In genomic region chr12:16361142-16361783, GRCh38 we compare ENCODE assay signal across 28 cellular contexts. TPM values are rescaled to one million over a fixed set of nuclear protein-coding genes. Genes with fewer than 3 reads are reported as not detected.
A peak's percentile ranks its signal among the peaks of the same experiment; 100 is the strongest.
DNase-seq lines count a peak whose midpoint lies in the region; ATAC-seq and TF ChIP-seq lines count a peak whose summit lies in the region.
"Had no signal": no experiment of that assay in that cellular context is flagged by ENCODE, and none has a peak within 500 bp of the region (broad histone marks: within the 10 kb centered on the region; RNA-seq: fewer than 3 reads in every experiment).

No MANE protein-coding gene starts in this region.

- peak; percentile 31 for ATAC-seq in Right ventricle myocardium inferior
- ATAC-seq in left lobe of liver = peak; percentile 11
- ATAC-seq in GM21390 (IDR thresholded peaks at IDR 0.05; ENCODE audit: unreplicated experiment) = no peak
- no peak for ATAC-seq in stimulated activated naive B cell treated with anti-CD40 and anti-IgM and Interleukin-4, amounts not matched to agents 10 μg/mL and 1 μg/mL and 100 μg/mL, for 72 hours (replicated peaks)
- no peak for ATAC-seq in HG03280 (IDR thresholded peaks at IDR 0.05; ENCODE audit: unreplicated experiment)
- ATAC-seq: activated T-helper 17 cell treated with anti-CD3 and anti-CD28 coated beads, Interleukin-2, amount 50 U/mL, for 72 hours had no signal

- peaks cover 0 to 1% of the 10 kb centered on the region in 2 donors for H3K9me3 Mint-ChIP-seq in stimulated activated naive B cell treated with anti-CD40 and anti-IgM and Interleukin-4, amounts not matched to agents 10 μg/mL and 1 μg/mL and 100 μg/mL, for 72 hours
- H3K9me3 Mint-ChIP-seq: brain had no signal

- no peak overlapping the region for H3K27ac ChIP-seq in left ventricle myocardium inferior (replicated peaks)
- H3K27ac ChIP-seq: A549, BLaER1, RWPE1, spleen, tibial nerve, WERI-Rb-1 had no signal

- H3K27me3 ChIP-seq in left ventricle myocardium inferior (ENCODE audit: low read depth) (no peaks in the 10 kb centered on the region), BE2C (no peaks in the 10 kb centered on the region)
- H3K27me3 ChIP-seq: BLaER1, spleen, tibial nerve had no signal

- TF ChIP-seq CTCF in left ventricle myocardium inferior (IDR thresholded peaks at IDR 0.05; ENCODE audit: borderline replicate concordance) (no peak), BE2C (IDR thresholded peaks at IDR 0.05; ENCODE audit: low read depth, low read length) (no peak)

- DNase-seq in Right ventricle myocardium inferior (ENCODE audit: missing footprints) (no peak), left ventricle myocardium inferior (no peak), NCI-H510A treated with DMSO at 0.1 percent for 48 hours (lab: John Stamatoyannopoulos, UW) (peak; percentile 75), left lobe of liver (ENCODE audit: low spot score) (no peak), BE2C (no peak)
- no peak for DNase-seq in stimulated activated naive B cell treated with anti-CD40 and anti-IgM and Interleukin-4, amounts not matched to agents 10 μg/mL and 1 μg/mL and 100 μg/mL, for 72 hours
- DNase-seq: activated CD4-positive, alpha-beta T cell treated with anti-CD3 and anti-CD28 coated beads, Interleukin-2, amount 50 U/mL, for 1 hour; activated CD8-positive, alpha-beta memory T cell treated with anti-CD3 and anti-CD28 coated beads, Interleukin-2, amount 50 U/mL, for 4 hours; islet precursor cell; MM.1S; naive B cell; NCI-H1694; NCI-H524 treated with DMSO at 0.1 percent for 48 hours; retina; SK-N-SH; spleen; stimulated activated CD4-positive, alpha-beta T cell treated with anti-CD3 and anti-CD28 coated beads, Interleukin-4, amount 100 ng/mL, for 24 hours; WERI-Rb-1 had no signal

- H3K27me3 Mint-ChIP-seq in stimulated activated naive B cell treated with anti-CD40 and anti-IgM and Interleukin-4, amounts not matched to agents 10 μg/mL and 1 μg/mL and 100 μg/mL, for 72 hours = no peaks in the 10 kb centered on the region
- H3K27me3 Mint-ChIP-seq: activated T-helper 17 cell treated with anti-CD3 and anti-CD28 coated beads, Interleukin-2, amount 50 U/mL, for 72 hours; naive B cell; stimulated activated naive CD8-positive, alpha-beta T cell treated with anti-CD3 and anti-CD28 coated beads, Interleukin-15, Interleukin-2, amounts not matched to agents 100 ng/mL and 50 ng/mL, for 24 hours had no signal

- H3K4me1 ChIP-seq in left ventricle myocardium inferior (no peaks in the 10 kb centered on the region), BE2C (no peaks in the 10 kb centered on the region)
- H3K4me1 ChIP-seq: BLaER1, HAP-1, tibial nerve had no signal

- no peaks in the 10 kb centered on the region for H3K4me1 Mint-ChIP-seq in stimulated activated naive B cell treated with anti-CD40 and anti-IgM and Interleukin-4, amounts not matched to agents 10 μg/mL and 1 μg/mL and 100 μg/mL, for 72 hours
- H3K4me1 Mint-ChIP-seq: activated T-helper 17 cell treated with anti-CD3 and anti-CD28 coated beads, Interleukin-2, amount 50 U/mL, for 72 hours; brain; naive B cell had no signal

- H3K36me3 ChIP-seq in left ventricle myocardium inferior = no peaks in the 10 kb centered on the region
- no peaks in the 10 kb centered on the region for H3K36me3 ChIP-seq in BE2C
- H3K36me3 ChIP-seq: BLaER1, spleen, tibial nerve, WERI-Rb-1 had no signal

- intact Hi-C loops in Right ventricle myocardium inferior (cut with DNase I) = loop anchor here (2.0 kb wide), 1 partner anchor 196 kb away; no protein-coding TSS in a partner anchor
- intact Hi-C loops in left ventricle myocardium inferior (cut with micrococcal nuclease) = no loop called here

- H3K9me3 ChIP-seq in left ventricle myocardium inferior (replicated peaks) = no peaks in the 10 kb centered on the region
- H3K9me3 ChIP-seq in BE2C = no peaks in the 10 kb centered on the region
- H3K9me3 ChIP-seq: A549, BLaER1, HAP-1, SK-N-SH, spleen, tibial nerve had no signal

- H3K4me3 Mint-ChIP-seq in stimulated activated naive B cell treated with anti-CD40 and anti-IgM and Interleukin-4, amounts not matched to agents 10 μg/mL and 1 μg/mL and 100 μg/mL, for 72 hours = no peak overlapping the region
- H3K4me3 Mint-ChIP-seq: activated T-helper 17 cell treated with anti-CD3 and anti-CD28 coated beads, Interleukin-2, amount 50 U/mL, for 72 hours; brain; naive B cell; stimulated activated naive CD8-positive, alpha-beta T cell treated with anti-CD3 and anti-CD28 coated beads, Interleukin-15, Interleukin-2, amounts not matched to agents 100 ng/mL and 50 ng/mL, for 24 hours had no signal

- H3K4me3 ChIP-seq in left ventricle myocardium inferior (no peak overlapping the region), BE2C (ENCODE audit: low read depth, low read length) (no peak overlapping the region)
- H3K4me3 ChIP-seq: A549, BLaER1, HAP-1, spleen, tibial nerve had no signal

- H3K36me3 Mint-ChIP-seq in stimulated activated naive B cell treated with anti-CD40 and anti-IgM and Interleukin-4, amounts not matched to agents 10 μg/mL and 1 μg/mL and 100 μg/mL, for 72 hours = no peaks in the 10 kb centered on the region
- H3K36me3 Mint-ChIP-seq: naive B cell had no signal

- no peak overlapping the region for H3K27ac Mint-ChIP-seq in stimulated activated naive B cell treated with anti-CD40 and anti-IgM and Interleukin-4, amounts not matched to agents 10 μg/mL and 1 μg/mL and 100 μg/mL, for 72 hours
- H3K27ac Mint-ChIP-seq: activated T-helper 17 cell treated with anti-CD3 and anti-CD28 coated beads, Interleukin-2, amount 50 U/mL, for 72 hours; brain; naive B cell; stimulated activated naive CD8-positive, alpha-beta T cell treated with anti-CD3 and anti-CD28 coated beads, Interleukin-15, Interleukin-2, amounts not matched to agents 100 ng/mL and 50 ng/mL, for 24 hours had no signal

RNA-seq across cellular contexts. Expression of gene MGST1, which starts 13.8 kb away (rescaled TPM):
- total RNA-seq in Right ventricle myocardium inferior = 60.1 TPM
- 15.2 TPM for total RNA-seq in left ventricle myocardium inferior
- 1,460 TPM for total RNA-seq in left lobe of liver
- not detected for polyA plus RNA-seq in BE2C (2012; ENCODE audit: insufficient read depth, insufficient read length, low read depth)
- total RNA-seq: activated T-helper 17 cell treated with anti-CD3 and anti-CD28 coated beads, Interleukin-2, amount 50 U/mL, for 72 hours had no signal

Comparison
In these comparisons a context has a peak if more than half of its experiments do, and no peak if none do; other contexts are left out.
1. ATAC-seq: peak in Right ventricle myocardium inferior (single experiment) and left lobe of liver (single experiment); none in GM21390 (single experiment), stimulated activated naive B cell treated with anti-CD40 and anti-IgM and Interleukin-4, amounts not matched to agents 10 μg/mL and 1 μg/mL and 100 μg/mL, for 72 hours (0 of 2) and HG03280 (single experiment).
2. RNA of gene MGST1, which starts 13.8 kb away (total RNA-seq): 1,460 TPM in left lobe of liver (single experiment); 60.1 TPM in Right ventricle myocardium inferior (single experiment) and 15.2 TPM in left ventricle myocardium inferior (single experiment); every median in the first group is over 10 times any median in the second.